17 cellular contexts compared by ENCODE assay signal in the genomic region with DNA sequence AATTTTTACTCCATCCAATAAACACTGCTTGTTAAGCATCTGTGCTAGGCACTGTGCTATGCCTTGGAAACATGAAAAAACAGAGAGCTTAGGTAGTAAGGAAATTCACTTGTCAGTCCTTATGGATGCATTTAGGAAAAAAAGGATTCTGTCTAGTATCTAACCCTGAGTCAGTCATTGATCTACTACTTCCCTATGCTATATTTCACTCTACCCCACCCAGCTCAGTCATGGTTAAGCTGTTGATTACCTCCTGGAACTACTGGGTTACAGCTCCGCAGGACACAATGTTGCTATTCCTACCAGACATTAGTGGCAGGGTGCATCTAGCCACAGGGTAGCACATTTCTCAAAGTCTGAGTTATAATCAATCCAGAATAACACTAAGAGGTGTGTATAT. TPM values are rescaled to one million over a fixed set of nuclear protein-coding genes. Genes with fewer than 3 reads are reported as not detected.
DNase-seq lines count a peak whose midpoint lies in the region; ATAC-seq, FAIRE-seq and TF ChIP-seq lines count a peak whose summit lies in the region.
"Had no signal": no experiment of that assay in that cellular context is flagged by ENCODE, and none has a peak within 500 bp of the region (broad histone marks: within the 10 kb centered on the region; RNA-seq: fewer than 3 reads in every experiment).

No MANE protein-coding gene starts in this region.

- no peak overlapping the region for H3K9ac ChIP-seq in IMR-90 (ENCODE audit: low read depth, low read length)
- H3K9ac ChIP-seq in H1 (replicated peaks in 1 of 4; ENCODE audit: extremely low read depth in 1 of 4, low read depth in 3 of 4, low read length in 3 of 4) = no peak overlapping the region
- H3K9ac ChIP-seq: KMS-11 had no signal

- H3K23ac ChIP-seq in IMR-90 (ENCODE audit: low read depth, low read length) (peak overlapping the region; percentile 39; the same call in 1 of the 2 replicates), H1 (ENCODE audit: insufficient read length) (no peak overlapping the region)

- H2BK20ac ChIP-seq in IMR-90 (ENCODE audit: low read depth, low read length) (peak overlapping the region; percentile 89), H1 (ENCODE audit: low read length) (no peak overlapping the region)

- dilution Hi-C loops in IMR-90 (cut with HindIII; ENCODE audit: low sequenced_read_pairs, unreplicated experiment) = no loop called here

- ATAC-seq in IMR-90 (ENCODE audit: low read depth) (no peak), gastrocnemius medialis (no peak), upper lobe of left lung (ENCODE audit: low FRiP score in 2 of 2) (no peak), HG03565 (IDR thresholded peaks at IDR 0.05; ENCODE audit: unreplicated experiment) (no peak)
- ATAC-seq: natural killer cell had no signal

- H3K18ac ChIP-seq in IMR-90 (ENCODE audit: low read depth, low read length) (peak overlapping the region; percentile 62; the same call in 1 of the 2 replicates), H1 (ENCODE audit: extremely low read depth, low read length) (no peak overlapping the region)

- H3K27me3 ChIP-seq in IMR-90 (ENCODE audit: control insufficient read depth, insufficient read depth, low read length) (no peaks in the 10 kb centered on the region), H1 (replicated peaks in 1 of 4; ENCODE audit: control insufficient read depth in 3 of 4, extremely low read depth in 1 of 4, insufficient read depth in 3 of 4, low read length in 3 of 4) (no peaks in the 10 kb centered on the region), gastrocnemius medialis (no peaks in the 10 kb centered on the region), upper lobe of left lung (no peaks in the 10 kb centered on the region)
- H3K27me3 ChIP-seq: cardiac muscle cell had no signal

- peaks cover 6% of the 10 kb centered on the region for H3K23me2 ChIP-seq in H1 (ENCODE audit: low read depth, low read length)

- peak overlapping the region; percentile 94 for H2AK5ac ChIP-seq in IMR-90 (ENCODE audit: low read depth, low read length)
- no peak overlapping the region for H2AK5ac ChIP-seq in H1 (ENCODE audit: low read depth, low read length)

- H2BK120ac ChIP-seq in IMR-90 (ENCODE audit: low read depth, low read length) = peak overlapping the region; percentile 95
- no peak overlapping the region for H2BK120ac ChIP-seq in H1 (replicated peaks; ENCODE audit: low read depth, low read length)

- H3K27ac Mint-ChIP-seq in T-helper 2 cell treated with Interferon-gamma antibody and Interleukin-4, amounts not matched to agents 5 μg/mL and 100 μg/mL, for 36 hours = peak overlapping the region; percentile 27
- H3K27ac Mint-ChIP-seq: natural killer cell; stimulated activated effector memory CD8-positive, alpha-beta T cell treated with anti-CD3 and anti-CD28 coated beads, Interleukin-12 subunit alpha, Interleukin-12 subunit beta, amount 100 ng/mL, for 72 hours had no signal

- peaks cover 4% of the 10 kb centered on the region; the same call in 1 of the 2 replicates for H3K9me1 ChIP-seq in IMR-90 (ENCODE audit: insufficient read depth, low read length)

- no TSS peak for BruUV-seq in IMR-90 (replicated peaks; lab: Mats Ljungman, UMichigan)

- peak overlapping the region; percentile 73 for H2AFZ ChIP-seq in IMR-90 (replicated peaks; ENCODE audit: low read length, poor library complexity)
- no peak overlapping the region for H2AFZ ChIP-seq in H1 (ENCODE audit: low read length)

- in situ Hi-C loops in IMR-90 (cut with MboI; ENCODE audit: low sequenced_read_pairs) = no loop called here
- in situ Hi-C loops in gastrocnemius medialis (cut with MboI; ENCODE audit: low sequenced_read_pairs in 4 of 4) = loop anchor here in 1 of 4 donors (25.0 kb wide), 1 partner anchor 172 kb away; no protein-coding TSS in a partner anchor

- H3K4ac ChIP-seq in IMR-90 (ENCODE audit: low read depth, low read length) = peak overlapping the region; percentile 90
- no peak overlapping the region for H3K4ac ChIP-seq in H1 (replicated peaks; ENCODE audit: insufficient read length, low read depth, low read length)

- POLR2A ChIA-PET in IMR-90 (lab: Charles Lee; ENCODE audit: unreplicated experiment) = interaction anchor here (1.0 kb wide), 1 partner anchor 106 kb away, joined by 3 read pairs; no protein-coding TSS in a partner anchor
- POLR2A ChIA-PET in H1 (lab: Charles Lee; ENCODE audit: partially characterized antibody) = interaction anchor here (0.6 to 0.7 kb wide), 3 partner anchors 8 to 433 kb away, joined by 3 read pairs; no protein-coding TSS in a partner anchor

- H4K8ac ChIP-seq in IMR-90 (ENCODE audit: low read depth in 2 of 2, low read length in 2 of 2) (peak overlapping the region; percentile 46 to 69), H1 (ENCODE audit: extremely low read depth, insufficient read depth, low read length) (no peak overlapping the region)

- no peak for DNase-seq in T-helper 2 cell treated with Interferon-gamma antibody and Interleukin-4, amounts not matched to agents 5 μg/mL and 100 μg/mL, for 36 hours (ENCODE audit: low spot score)
- no peak for DNase-seq in T-helper 2 cell
- DNase-seq in IMR-90 = no peak
- no peak for DNase-seq in H1 (ENCODE audit: low read depth in 1 of 2, low spot score in 2 of 2)
- DNase-seq in gastrocnemius medialis = no peak
- DNase-seq in NCI-H345 treated with DMSO at 0.1 percent for 48 hours (lab: John Stamatoyannopoulos, UW; ENCODE audit: unreplicated experiment) = no peak
- no peak for DNase-seq in upper lobe of left lung
- DNase-seq: 8988T, GF-D8, natural killer cell, NCI-H1436 treated with DMSO at 0.1 percent for 48 hours, NCI-H510A, retina had no signal

- H3K27ac ChIP-seq in IMR-90 (ENCODE audit: insufficient read depth, low read length) (peak overlapping the region; percentile 56), H1 (ENCODE audit: low read depth, low read length) (no peak overlapping the region), gastrocnemius medialis (peak overlapping the region; percentile 16 to 34 (median 28)), upper lobe of left lung (peak overlapping the region in 1 of 4 donors; percentile 63)
- H3K27ac ChIP-seq: cardiac muscle cell, KMS-11 had no signal

- no peak overlapping the region for H2AK9ac ChIP-seq in IMR-90 (replicated peaks; ENCODE audit: low read depth, low read length, poor library complexity)

- H3K4me2 ChIP-seq in IMR-90 (ENCODE audit: low read depth, low read length) (no peak overlapping the region; the same call in 1 of the 2 replicates), H1 (ENCODE audit: insufficient read depth in 1 of 2, low read depth in 2 of 2, low read length in 2 of 2) (no peak overlapping the region)
- H3K4me2 ChIP-seq: KMS-11 had no signal

- peak overlapping the region; percentile 99 for H2BK15ac ChIP-seq in IMR-90 (ENCODE audit: low read depth, low read length)
- no peak overlapping the region for H2BK15ac ChIP-seq in H1 (ENCODE audit: low read length)

- TF ChIP-seq RAD21 in IMR-90 (IDR thresholded peaks at IDR 0.05; ENCODE audit: low read length) = no peak
- TF ChIP-seq RAD21 in H1 (IDR thresholded peaks at IDR 0.05 in 1 of 2, conservative IDR thresholded peaks at IDR 0.05 in 1 of 2; ENCODE audit: low read depth in 2 of 2, low read length in 2 of 2) = no peak

- no peak overlapping the region for H2BK12ac ChIP-seq in H1 (ENCODE audit: low read depth, low read length)

- TF ChIP-seq EP300 in H1 (IDR thresholded peaks at IDR 0.05; ENCODE audit: borderline replicate concordance in 1 of 2, low read depth in 2 of 2, low read length in 2 of 2) (no peak), upper lobe of left lung (IDR thresholded peaks at IDR 0.05) (no peak)

- TF ChIP-seq CTCF in IMR-90 (conservative IDR thresholded peaks at IDR 0.05; ENCODE audit: low read depth, low read length) = no peak
- no peak for TF ChIP-seq CTCF in H1 (IDR thresholded peaks at IDR 0.05; ENCODE audit: control extremely low read depth in 1 of 3, insufficient read depth in 1 of 3, low read depth in 1 of 3, low read length in 3 of 3)
- TF ChIP-seq CTCF in gastrocnemius medialis (IDR thresholded peaks at IDR 0.05 in 4 of 5, conservative IDR thresholded peaks at IDR 0.05 in 1 of 5) = no peak
- TF ChIP-seq CTCF in upper lobe of left lung (IDR thresholded peaks at IDR 0.05) = no peak

- peak; percentile 36 for FAIRE-seq in H1 (lab: Jason Lieb, UNC)

- intact Hi-C loops in IMR-90 (cut with micrococcal nuclease) (no loop called here), gastrocnemius medialis (cut with DNase I; ENCODE audit: low total_unique reads) (no loop called here)

- H4K91ac ChIP-seq in IMR-90 (ENCODE audit: insufficient read depth, low read depth, low read length) = peak overlapping the region; percentile 81
- H4K91ac ChIP-seq in H1 (replicated peaks; ENCODE audit: insufficient read length, low read length) = no peak overlapping the region

- H3K79me2 ChIP-seq in H1 (ENCODE audit: control insufficient read depth in 1 of 2, insufficient read depth in 2 of 2, low read length in 2 of 2) = peaks cover 0 to 10% of the 10 kb centered on the region in 2 experiments; a peak in 2 of 4 replicates

- H3K56ac ChIP-seq in IMR-90 (ENCODE audit: extremely low read depth, insufficient read depth, low read length) = peak overlapping the region; percentile 49
- H3K56ac ChIP-seq in H1 (replicated peaks; ENCODE audit: insufficient read length, low read depth, low read length) = no peak overlapping the region

- peak overlapping the region; percentile 93 for H3K14ac ChIP-seq in IMR-90 (replicated peaks; ENCODE audit: low read depth, low read length)
- H3K14ac ChIP-seq in H1 (ENCODE audit: insufficient read length) = no peak overlapping the region

- H3K36me3 ChIP-seq in IMR-90 (ENCODE audit: control insufficient read depth, insufficient read depth, low read length) (no peaks in the 10 kb centered on the region), H1 (ENCODE audit: control insufficient read depth in 2 of 4, insufficient read depth in 4 of 4, low read length in 3 of 4) (no peaks in the 10 kb centered on the region), gastrocnemius medialis (no peaks in the 10 kb centered on the region), upper lobe of left lung (no peaks in the 10 kb centered on the region)
- H3K36me3 ChIP-seq: cardiac muscle cell had no signal

- H3K9me3 Mint-ChIP-seq in T-helper 2 cell treated with Interferon-gamma antibody and Interleukin-4, amounts not matched to agents 5 μg/mL and 100 μg/mL, for 36 hours = no peaks in the 10 kb centered on the region
- H3K9me3 Mint-ChIP-seq: natural killer cell; stimulated activated effector memory CD8-positive, alpha-beta T cell treated with anti-CD3 and anti-CD28 coated beads, Interleukin-12 subunit alpha, Interleukin-12 subunit beta, amount 100 ng/mL, for 72 hours had no signal

- no peak for TF ChIP-seq POLR2A in IMR-90 (IDR thresholded peaks at IDR 0.05; ENCODE audit: low read depth, low read length)
- TF ChIP-seq POLR2A in H1 (IDR thresholded peaks at IDR 0.05; ENCODE audit: control extremely low read depth in 1 of 2, low read depth in 2 of 2, low read length in 2 of 2) = no peak; a peak in 1 of 3 replicates
- no peak for TF ChIP-seq POLR2A in gastrocnemius medialis (IDR thresholded peaks at IDR 0.05)
- TF ChIP-seq POLR2A in upper lobe of left lung (IDR thresholded peaks at IDR 0.05) = no peak

- peaks cover 8% of the 10 kb centered on the region for H3K27me3 Mint-ChIP-seq in T-helper 2 cell treated with Interferon-gamma antibody and Interleukin-4, amounts not matched to agents 5 μg/mL and 100 μg/mL, for 36 hours (ENCODE audit: low read depth)

- CTCF ChIA-PET in IMR-90 (lab: Yijun Ruan, JAX) (no interaction called here), H1 (lab: Charles Lee; ENCODE audit: partially characterized antibody) (no interaction called here)

- H3K4me1 ChIP-seq in IMR-90 (ENCODE audit: control insufficient read depth, insufficient read depth, low read length) = peaks cover 3% of the 10 kb centered on the region; the same call in 1 of the 2 replicates
- peaks cover 0 to 2% (median 0%) of the 10 kb centered on the region in 4 experiments; a peak in 2 of 7 replicates for H3K4me1 ChIP-seq in H1 (replicated peaks in 1 of 4; ENCODE audit: control insufficient read depth in 3 of 4, insufficient read depth in 4 of 4, low read length in 3 of 4)
- H3K4me1 ChIP-seq in gastrocnemius medialis = peaks cover 22 to 25% of the 10 kb centered on the region in 2 donors
- peaks cover 0 to 10% (median 0%) of the 10 kb centered on the region in 4 donors for H3K4me1 ChIP-seq in upper lobe of left lung

- no peak overlapping the region for H3K4me3 Mint-ChIP-seq in T-helper 2 cell treated with Interferon-gamma antibody and Interleukin-4, amounts not matched to agents 5 μg/mL and 100 μg/mL, for 36 hours
- H3K4me3 Mint-ChIP-seq: stimulated activated effector memory CD8-positive, alpha-beta T cell treated with anti-CD3 and anti-CD28 coated beads, Interleukin-12 subunit alpha, Interleukin-12 subunit beta, amount 100 ng/mL, for 72 hours had no signal

- H4K5ac ChIP-seq in IMR-90 (ENCODE audit: low read depth, low read length) (peak overlapping the region; percentile 46; the same call in 1 of the 2 replicates), H1 (ENCODE audit: insufficient read length, low read depth, low read length) (no peak overlapping the region)

- no peaks in the 10 kb centered on the region for H3K36me3 Mint-ChIP-seq in T-helper 2 cell treated with Interferon-gamma antibody and Interleukin-4, amounts not matched to agents 5 μg/mL and 100 μg/mL, for 36 hours (ENCODE audit: low read depth)
- H3K36me3 Mint-ChIP-seq: natural killer cell had no signal

- H3K4me3 ChIP-seq in IMR-90 (ENCODE audit: insufficient read depth, low read depth, low read length) = no peak overlapping the region
- H3K4me3 ChIP-seq in H1 (ENCODE audit: extremely low read depth in 1 of 4, insufficient read depth in 2 of 4, low read depth in 3 of 4, low read length in 4 of 4) = no peak overlapping the region
- H3K4me3 ChIP-seq in gastrocnemius medialis = no peak overlapping the region
- no peak overlapping the region for H3K4me3 ChIP-seq in upper lobe of left lung
- H3K4me3 ChIP-seq: cardiac muscle cell had no signal

- H3K4me1 Mint-ChIP-seq in T-helper 2 cell treated with Interferon-gamma antibody and Interleukin-4, amounts not matched to agents 5 μg/mL and 100 μg/mL, for 36 hours (ENCODE audit: low read depth) = peaks cover 27% of the 10 kb centered on the region

- peak overlapping the region; percentile 91 for H2BK5ac ChIP-seq in IMR-90 (ENCODE audit: low read depth, low read length, poor library complexity, severe bottlenecking)
- H2BK5ac ChIP-seq in H1 (ENCODE audit: low read depth, low read length) = no peak overlapping the region

- H3K79me1 ChIP-seq in IMR-90 (ENCODE audit: low read depth in 1 of 2, low read length in 2 of 2) (peaks cover 4 to 20% of the 10 kb centered on the region in 2 experiments; a peak in 3 of 4 replicates), H1 (ENCODE audit: low read depth, low read length) (no peaks in the 10 kb centered on the region)

- H3K9me3 ChIP-seq in IMR-90 (ENCODE audit: control insufficient read depth, insufficient read depth, low read length) (no peaks in the 10 kb centered on the region), H1 (ENCODE audit: insufficient read depth in 2 of 2, low read depth in 1 of 2, low read length in 1 of 2) (no peaks in the 10 kb centered on the region), gastrocnemius medialis (no peaks in the 10 kb centered on the region), upper lobe of left lung (no peaks in the 10 kb centered on the region)

- no CpG with 5 or more reads among the region's 1 CpG for WGBS in IMR-90 (ENCODE audit: extremely low coverage in 2 of 2, insufficient read length in 1 of 2), 2 experiments
- 96% methylated on average over 1 of the region's 1 CpG; no CpG with 5 or more reads in 1 of the 2 experiments for WGBS in H1 (ENCODE audit: extremely low coverage in 1 of 2, insufficient coverage in 1 of 2, insufficient read length in 1 of 2, insufficient replicate concordance in 2 of 2, low coverage in 1 of 2, low lambda C conversion rate in 2 of 2, missing lambda C conversion rate in 1 of 2), 2 experiments
- 80 to 100% methylated on average over 1 of the region's 1 CpG for WGBS in upper lobe of left lung, 2 donors

- no peaks in the 10 kb centered on the region for H4K20me1 ChIP-seq in IMR-90 (ENCODE audit: insufficient read depth, low read length)
- H4K20me1 ChIP-seq in H1 (replicated peaks in 1 of 2; ENCODE audit: control insufficient read depth in 1 of 2, insufficient read depth in 2 of 2, low read length in 2 of 2) = no peaks in the 10 kb centered on the region

RNA-seq across cellular contexts. Expression of a gene that starts 2.9 kb away (rescaled TPM):
- total RNA-seq in IMR-90 (2012; rRNA removed) = 24.0 and 34.7 TPM in 2 replicates
- polyA plus RNA-seq in IMR-90 (2012; rRNA removed) = 7.6 and 11.2 TPM in 2 replicates
- 1.5 and 2.7 TPM in 2 replicates for polyA plus RNA-seq in IMR-90 (2012; cell fraction: cytosol; rRNA removed)
- 2.8 and 32.8 TPM in 2 replicates for polyA plus RNA-seq in IMR-90 (2012; cell fraction: nucleus; rRNA removed; ENCODE audit: low replicate concordance)
- total RNA-seq in H1 (2021; fragmentation: NEBNext Ultra II Directional; extraction: Animal tissue kit (Norgen Biotek cat#: 25700)) = 13.9 and 14.9 TPM in 2 replicates
- 2.7 and 2.9 TPM in 2 replicates for polyA plus RNA-seq in H1 (2011; rRNA removed)
- 4.5 TPM for polyA plus RNA-seq in H1 (2011; cell fraction: cytosol; rRNA removed)
- 3.1 TPM for polyA plus RNA-seq in H1 (2011; cell fraction: nucleus; rRNA removed)
- 3.3 to 8.1 TPM (median 4.5 TPM) in 4 replicates for polyA plus RNA-seq in H1 (2012, experiment 1 of 2)
- 0.38 TPM for polyA plus RNA-seq in H1 (2012, experiment 2 of 2)
- 11.6 TPM for polyA plus RNA-seq in H1 (2013, experiment 1 of 2)
- 9.8 TPM for polyA plus RNA-seq in H1 (2013, experiment 2 of 2)
- 8.2 and 10.5 TPM in 2 replicates for polyA minus RNA-seq in H1 (2011; rRNA and poly(A)+ RNA removed)
- 8.7 TPM for polyA minus RNA-seq in H1 (2011; cell fraction: cytosol; rRNA and poly(A)+ RNA removed)
- 21.4 TPM for polyA minus RNA-seq in H1 (2011; cell fraction: nucleus; rRNA and poly(A)+ RNA removed)
- 100 to 1,000 TPM in 1 of 4 donors, 10 to 100 TPM in 3; 56.9 to 190 (median 98.5) TPM for total RNA-seq in gastrocnemius medialis
- 100 to 1,000 TPM in 2 of 6 donors, 10 to 100 TPM in 4; 44.4 to 130 (median 56.0) TPM for total RNA-seq in upper lobe of left lung
